35 cellular contexts compared by ENCODE assay signal in the genomic region with DNA sequence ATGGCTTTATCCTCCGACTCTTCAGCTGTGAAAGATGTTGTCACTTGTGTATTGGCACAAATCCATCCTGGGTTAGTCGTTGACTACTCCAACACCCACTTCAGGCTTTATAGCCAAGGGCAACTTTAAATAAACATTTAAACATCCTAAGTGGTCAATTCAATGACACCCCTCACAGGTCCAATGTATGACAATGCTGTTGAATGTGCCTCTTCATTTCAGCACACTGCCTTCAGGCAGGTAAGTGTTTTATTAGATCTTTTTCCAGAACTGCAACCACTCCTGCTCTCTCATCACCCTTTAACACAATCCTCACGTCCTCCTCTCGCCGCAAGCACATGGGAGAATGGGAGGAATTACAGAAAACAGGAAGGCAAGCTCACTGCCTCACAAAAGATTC. TPM values are rescaled to one million over a fixed set of nuclear protein-coding genes. Genes with fewer than 3 reads are reported as not detected.
DNase-seq lines count a peak whose midpoint lies in the region; TF ChIP-seq lines count a peak whose summit lies in the region.
"Had no signal": no experiment of that assay in that cellular context is flagged by ENCODE, and none has a peak within 500 bp of the region (broad histone marks: within the 10 kb centered on the region; RNA-seq: fewer than 3 reads in every experiment).

No MANE protein-coding gene starts in this region.

- H3K79me2 ChIP-seq in neural progenitor cell (ENCODE audit: low read depth) = no peaks in the 10 kb centered on the region

- H3K4me1 ChIP-seq in neural progenitor cell = no peaks in the 10 kb centered on the region
- H3K4me1 ChIP-seq: prostate gland, stomach, thyroid gland, vagina had no signal

- no peak overlapping the region for H3K4me3 Mint-ChIP-seq in neural progenitor cell
- H3K4me3 Mint-ChIP-seq: activated CD4-positive, alpha-beta T cell treated with anti-CD3 and anti-CD28 coated beads, Interleukin-2, amount 10 ng/mL, durations not matched to agents 7 days and 5 days; activated naive CD4-positive, alpha-beta T cell treated with anti-CD3 and anti-CD28 coated beads, Interleukin-2, amount 50 U/mL, for 24 hours; brain; CD14-positive monocyte; endodermal cell; naive B cell; WTC11 had no signal

- no peaks in the 10 kb centered on the region for H4K20me1 ChIP-seq in neural progenitor cell (ENCODE audit: low read depth)

- H3K27me3 Mint-ChIP-seq in neural progenitor cell (ENCODE audit: insufficient read depth, low read depth) = peaks cover 3% of the 10 kb centered on the region

- H3K4me2 ChIP-seq in neural progenitor cell = no peak overlapping the region
- H3K4me2 ChIP-seq: KMS-11 had no signal

- H3K27me3 ChIP-seq in neural progenitor cell = no peaks in the 10 kb centered on the region
- H3K27me3 ChIP-seq: MG63, neutrophil, stomach, thyroid gland, vagina had no signal

- H3K4me3 ChIP-seq in neural progenitor cell = no peak overlapping the region
- H3K4me3 ChIP-seq: MG63, prostate gland, stomach, thyroid gland, vagina had no signal

- H3K4me1 Mint-ChIP-seq in neural progenitor cell = no peaks in the 10 kb centered on the region
- H3K4me1 Mint-ChIP-seq: activated naive CD4-positive, alpha-beta T cell treated with anti-CD3 and anti-CD28 coated beads, Interleukin-2, amount 50 U/mL, for 24 hours; brain; endodermal cell had no signal

- H3K36me3 Mint-ChIP-seq in neural progenitor cell = no peaks in the 10 kb centered on the region
- H3K36me3 Mint-ChIP-seq: activated naive CD4-positive, alpha-beta T cell treated with anti-CD3 and anti-CD28 coated beads, Interleukin-2, amount 50 U/mL, for 24 hours; brain; CD14-positive monocyte; naive B cell; WTC11 had no signal

- no peak overlapping the region for H3K9ac ChIP-seq in neural progenitor cell
- H3K9ac ChIP-seq: KMS-11 had no signal

- H3K36me3 ChIP-seq in neural progenitor cell = no peaks in the 10 kb centered on the region
- H3K36me3 ChIP-seq: MG63, neutrophil, prostate gland, stomach, thyroid gland, vagina had no signal

- H3K9me3 Mint-ChIP-seq in neural progenitor cell = no peaks in the 10 kb centered on the region
- H3K9me3 Mint-ChIP-seq: activated naive CD4-positive, alpha-beta T cell treated with anti-CD3 and anti-CD28 coated beads, Interleukin-2, amount 50 U/mL, for 24 hours; endodermal cell; WTC11 had no signal

- TF ChIP-seq CTCF in neural progenitor cell (IDR thresholded peaks at IDR 0.05) = no peak

- H3K27ac Mint-ChIP-seq in neural progenitor cell = no peak overlapping the region
- H3K27ac Mint-ChIP-seq: activated CD4-positive, alpha-beta T cell treated with anti-CD3 and anti-CD28 coated beads, Interleukin-2, amount 10 ng/mL, durations not matched to agents 7 days and 5 days; activated naive CD4-positive, alpha-beta T cell treated with anti-CD3 and anti-CD28 coated beads, Interleukin-2, amount 50 U/mL, for 24 hours; brain; endodermal cell; WTC11 had no signal

- H3F3A ChIP-seq in neural progenitor cell (ENCODE audit: low read depth) = no peaks in the 10 kb centered on the region

- H3K9me3 ChIP-seq in neural progenitor cell (ENCODE audit: low read depth) = no peaks in the 10 kb centered on the region
- H3K9me3 ChIP-seq: MG63, neutrophil, prostate gland, stomach, thyroid gland, vagina had no signal

- DNase-seq in SHP77 (lab: John Stamatoyannopoulos, UW) (peak; percentile 51 to 59), SHP77 treated with DMSO at 0.1 percent for 48 hours (lab: John Stamatoyannopoulos, UW) (no peak), NCI-H2029 (lab: John Stamatoyannopoulos, UW) (peak; percentile 96), NCI-H510A (lab: John Stamatoyannopoulos, UW) (peak; percentile 81), neural progenitor cell (ENCODE audit: low spot score) (no peak), hippocampal formation (lab: John Stamatoyannopoulos, UW) (no peak), GM19240 (ENCODE audit: insufficient read length, low spot score) (no peak), NCI-H2081 treated with DMSO at 0.1 percent for 48 hours (lab: John Stamatoyannopoulos, UW) (no peak)
- DNase-seq: activated CD4-positive, alpha-beta T cell treated with anti-CD3 and anti-CD28 coated beads, Interleukin-2, amount 10 ng/mL, durations not matched to agents 7 days and 5 days; amniotic stem cell; Calu3; cerebellar nuclear complex; dermis blood vessel endothelial cell; EL; endodermal cell; HCEC 1CT; left ventricle myocardium superior; MG63; naive B cell; NCI-H146; NCI-H524 treated with DMSO at 0.1 percent for 48 hours; SIG-M5; stimulated activated CD4-positive, alpha-beta T cell treated with anti-CD3 and anti-CD28 coated beads, Interleukin-12 subunit alpha, Interleukin-12 subunit beta, amount 100 ng/mL, for 4 hours; stimulated activated CD4-positive, alpha-beta T cell treated with anti-CD3 and anti-CD28 coated beads, Interleukin-2, amount 100 ng/mL, for 48 hours; stomach; thyroid gland had no signal

- no peak overlapping the region for H3K27ac ChIP-seq in neural progenitor cell
- H3K27ac ChIP-seq: KMS-11, neutrophil, prostate gland, stomach, thyroid gland, vagina had no signal

- peak overlapping the region; percentile 63 for H2AFZ ChIP-seq in neural progenitor cell (replicated peaks)

RNA-seq across cellular contexts. Expression of a gene that starts 30.3 kb away (rescaled TPM):
- total RNA-seq in neural progenitor cell (ENCODE audit: low replicate concordance) = 0.77 and 0.79 TPM in 2 replicates
- total RNA-seq: activated CD8-positive, alpha-beta memory T cell treated with anti-CD3 and anti-CD28 coated beads for 36 hours; endodermal cell had no signal

Comparison
In these comparisons a context has a peak if more than half of its experiments do, and no peak if none do; other contexts are left out.
1. DNase-seq: peak in SHP77 (2 of 2), NCI-H2029 (single experiment) and NCI-H510A (single experiment); none in SHP77 treated with DMSO at 0.1 percent for 48 hours (single experiment), neural progenitor cell (single experiment), hippocampal formation (0 of 2), GM19240 (single experiment) and NCI-H2081 treated with DMSO at 0.1 percent for 48 hours (single experiment).